Comparison of ENCODE assay signal across 14 cellular contexts in the genomic region with DNA sequence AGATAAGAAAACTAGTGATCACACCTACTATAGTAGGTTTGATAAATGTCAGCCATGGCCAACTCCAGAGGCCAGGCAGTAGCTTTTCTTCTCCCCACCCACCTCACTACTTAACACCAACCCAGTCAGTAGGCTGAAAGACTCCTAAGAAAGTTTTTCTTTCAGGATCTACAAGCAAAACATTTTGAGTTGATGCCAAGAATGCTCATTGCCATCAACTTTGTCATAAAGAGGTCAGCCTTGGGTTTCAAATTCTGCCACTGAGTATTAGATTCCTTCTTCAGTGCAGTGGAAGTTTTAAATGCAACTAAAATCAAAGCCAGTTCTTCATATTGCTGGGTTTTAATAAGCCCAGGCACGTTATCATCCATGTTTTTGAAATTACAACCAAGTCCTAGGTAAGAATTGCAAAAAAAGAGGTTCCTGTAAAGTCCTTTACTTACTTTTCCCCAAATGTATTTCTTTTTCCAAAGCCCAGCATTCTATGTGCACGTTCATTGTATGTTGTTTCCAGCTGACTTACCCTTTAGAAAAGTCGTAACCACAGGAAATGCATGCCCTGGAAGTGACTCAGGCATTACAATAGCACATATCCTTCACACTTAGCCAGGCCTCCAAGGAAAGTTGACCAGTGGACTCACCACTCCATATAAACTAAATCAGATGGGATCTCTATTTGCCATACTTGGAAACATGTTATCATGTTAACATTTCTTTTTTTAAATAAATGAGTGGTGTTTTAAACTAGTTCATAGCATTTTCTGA.
DNase-seq lines count a peak whose midpoint lies in the region; ATAC-seq and TF ChIP-seq lines count a peak whose summit lies in the region.
"Had no signal": no experiment of that assay in that cellular context is flagged by ENCODE, and none has a peak within 500 bp of the region (broad histone marks: within the 10 kb centered on the region; RNA-seq: fewer than 3 reads in every experiment).

No MANE protein-coding gene starts in this region.

- peak; percentile 34 for DNase-seq in H9
- peak; percentile 12 to 69 for DNase-seq in SW 1271 (lab: John Stamatoyannopoulos, UW)
- DNase-seq in fibroblast of villous mesenchyme (ENCODE audit: low read depth), result peak; percentile 2
- DNase-seq in skeletal muscle cell (ENCODE audit: low read depth), result peak; percentile 2
- DNase-seq in esophagus squamous epithelium (lab: John Stamatoyannopoulos, UW), result no peak
- no peak for DNase-seq in C1 segment of cervical spinal cord (lab: John Stamatoyannopoulos, UW)
- no peak for DNase-seq in Right ventricle myocardium inferior (ENCODE audit: missing footprints)
- DNase-seq in NCI-H146 treated with DMSO at 0.1 percent for 48 hours (lab: John Stamatoyannopoulos, UW; ENCODE audit: unreplicated experiment), result no peak
- DNase-seq: amygdala; COR-L47; effector memory CD8-positive, alpha-beta T cell; NCI-H446 treated with DMSO at 0.1 percent for 48 hours; Right ventricle myocardium superior; small intestine had no signal

- no peak overlapping the region for H3K4ac ChIP-seq in H9 (ENCODE audit: low read depth, low read length)

- H2BK5ac ChIP-seq in H9 (ENCODE audit: insufficient read length, low read length), result no peak overlapping the region

- no peak for TF ChIP-seq CTCF in H9 (conservative IDR thresholded peaks at IDR 0.05)
- no peak for TF ChIP-seq CTCF in fibroblast of villous mesenchyme (IDR thresholded peaks at IDR 0.05; ENCODE audit: insufficient read depth, low read depth, low read length)
- no peak for TF ChIP-seq CTCF in esophagus squamous epithelium (IDR thresholded peaks at IDR 0.05)

- H2AFZ ChIP-seq in H9 (ENCODE audit: low read length), result no peak overlapping the region

- H3K79me1 ChIP-seq in H9 (ENCODE audit: insufficient read depth, low read depth, low read length, poor library complexity, severe bottlenecking), result no peaks in the 10 kb centered on the region

- H3K23me2 ChIP-seq in H9 (ENCODE audit: insufficient read length, low read depth, low read length, poor library complexity, severe bottlenecking), result no peaks in the 10 kb centered on the region

- no peak overlapping the region for H3K18ac ChIP-seq in H9 (ENCODE audit: insufficient read length, low read depth, low read length)

- H3K27ac ChIP-seq in H9 (ENCODE audit: insufficient read length, low read depth, low read length) (peak overlapping the region; percentile 14), esophagus squamous epithelium (no peak overlapping the region)

- H2AK5ac ChIP-seq in H9 (ENCODE audit: insufficient read length, low read length), result no peak overlapping the region

- no peaks in the 10 kb centered on the region for H4K20me1 ChIP-seq in H9 (ENCODE audit: control insufficient read depth, insufficient read depth, insufficient read length)

- H3K4me2 ChIP-seq in H9 (ENCODE audit: insufficient read depth, insufficient read length, low read length), result no peak overlapping the region

- H3K36me3 Mint-ChIP-seq in H9 (ENCODE audit: insufficient read depth in 1 of 3, low read depth in 3 of 3), result peaks cover 9 to 12% (median 11%) of the 10 kb centered on the region in 3 experiments

- no peak overlapping the region for H2BK15ac ChIP-seq in H9 (ENCODE audit: low read depth, low read length)

- no peak overlapping the region for H3K4me3 Mint-ChIP-seq in H9
- H3K4me3 Mint-ChIP-seq: effector memory CD8-positive, alpha-beta T cell had no signal

- H3K9me3 Mint-ChIP-seq in H9, result peaks cover 12 to 18% of the 10 kb centered on the region in 2 experiments

- no peak for ATAC-seq in Right ventricle myocardium inferior
- ATAC-seq: effector memory CD8-positive, alpha-beta T cell had no signal

- no peak overlapping the region for H3K23ac ChIP-seq in H9 (ENCODE audit: insufficient read length, low read depth, low read length)

- H3K4me3 ChIP-seq in fibroblast of villous mesenchyme (ENCODE audit: low read depth, low read length) (no peak overlapping the region), skeletal muscle cell (ENCODE audit: low read depth, low read length) (no peak overlapping the region), esophagus squamous epithelium (no peak overlapping the region)

- intact Hi-C loops in esophagus squamous epithelium (cut with DNase I), result no loop called here
- intact Hi-C loops in Right ventricle myocardium inferior (cut with DNase I), result no loop called here

- H3K9ac ChIP-seq in H9 (ENCODE audit: extremely low read depth, insufficient read length, low read length), result no peak overlapping the region

- H4K91ac ChIP-seq in H9 (ENCODE audit: insufficient read length, low read depth, low read length), result no peak overlapping the region

- no peak overlapping the region for H2BK20ac ChIP-seq in H9 (ENCODE audit: low read depth, low read length, poor library complexity, severe bottlenecking)

- H3K27ac Mint-ChIP-seq in H9, result peak overlapping the region in 2 of 3 experiments; percentile 29 to 93; a peak in 4 of 7 replicates
- H3K27ac Mint-ChIP-seq: effector memory CD8-positive, alpha-beta T cell had no signal

- no peak overlapping the region for H3T11ph ChIP-seq in H9 (ENCODE audit: low read length)

- peaks cover 4% of the 10 kb centered on the region; the same call in 1 of the 2 replicates for H3K4me1 ChIP-seq in H9 (ENCODE audit: insufficient read depth, low read length)
- H3K4me1 ChIP-seq in esophagus squamous epithelium, result no peaks in the 10 kb centered on the region

- no peak overlapping the region for H3K56ac ChIP-seq in H9 (ENCODE audit: insufficient read length, low read depth, low read length)

- H3K9me3 ChIP-seq in H9 (ENCODE audit: control insufficient read depth, low read depth, low read length) (no peaks in the 10 kb centered on the region), esophagus squamous epithelium (no peaks in the 10 kb centered on the region)

- WGBS in H9 (ENCODE audit: extremely low coverage, insufficient read length, low lambda C conversion rate), result no CpG with 5 or more reads among the region's 3 CpGs
- WGBS in esophagus squamous epithelium, 2 donors, result 18 to 31% methylated on average over 3 of the region's 3 CpGs

- H3K27me3 ChIP-seq in H9 (ENCODE audit: insufficient read depth, low read length) (no peaks in the 10 kb centered on the region), esophagus squamous epithelium (no peaks in the 10 kb centered on the region)

- no peak overlapping the region for H4K8ac ChIP-seq in H9 (replicated peaks; ENCODE audit: insufficient read length, low read depth, low read length)

- H3K4me1 Mint-ChIP-seq in H9, result peaks cover 14 to 16% of the 10 kb centered on the region in 2 experiments

- H3K27me3 Mint-ChIP-seq in H9 (ENCODE audit: low read depth), result no peaks in the 10 kb centered on the region; the same call in 1 of the 2 replicates
- H3K27me3 Mint-ChIP-seq: effector memory CD8-positive, alpha-beta T cell had no signal

- H3K79me2 ChIP-seq in H9 (ENCODE audit: insufficient read depth, low read length), result no peaks in the 10 kb centered on the region

- no peak overlapping the region for H2BK12ac ChIP-seq in H9 (ENCODE audit: insufficient read length, low read depth, low read length)

- no peak overlapping the region for H4K5ac ChIP-seq in H9 (ENCODE audit: insufficient read length, low read depth, low read length)

- no peak overlapping the region for H2BK120ac ChIP-seq in H9 (ENCODE audit: low read depth, low read length, poor library complexity, severe bottlenecking)

- no peak for TF ChIP-seq POLR2A in esophagus squamous epithelium (IDR thresholded peaks at IDR 0.05)

- no peaks in the 10 kb centered on the region for H3K36me3 ChIP-seq in esophagus squamous epithelium

- no peak overlapping the region for H3K14ac ChIP-seq in H9 (ENCODE audit: insufficient read depth, low read length)

Comparison
In these comparisons a context has a peak if more than half of its experiments do, and no peak if none do; other contexts are left out.
1. DNase-seq: peak in H9 (single experiment), SW 1271 (2 of 2), fibroblast of villous mesenchyme (single experiment) and skeletal muscle cell (single experiment); none in esophagus squamous epithelium (single experiment), C1 segment of cervical spinal cord (0 of 14), Right ventricle myocardium inferior (single experiment) and NCI-H146 treated with DMSO at 0.1 percent for 48 hours (single experiment).